In the genomic region with DNA sequence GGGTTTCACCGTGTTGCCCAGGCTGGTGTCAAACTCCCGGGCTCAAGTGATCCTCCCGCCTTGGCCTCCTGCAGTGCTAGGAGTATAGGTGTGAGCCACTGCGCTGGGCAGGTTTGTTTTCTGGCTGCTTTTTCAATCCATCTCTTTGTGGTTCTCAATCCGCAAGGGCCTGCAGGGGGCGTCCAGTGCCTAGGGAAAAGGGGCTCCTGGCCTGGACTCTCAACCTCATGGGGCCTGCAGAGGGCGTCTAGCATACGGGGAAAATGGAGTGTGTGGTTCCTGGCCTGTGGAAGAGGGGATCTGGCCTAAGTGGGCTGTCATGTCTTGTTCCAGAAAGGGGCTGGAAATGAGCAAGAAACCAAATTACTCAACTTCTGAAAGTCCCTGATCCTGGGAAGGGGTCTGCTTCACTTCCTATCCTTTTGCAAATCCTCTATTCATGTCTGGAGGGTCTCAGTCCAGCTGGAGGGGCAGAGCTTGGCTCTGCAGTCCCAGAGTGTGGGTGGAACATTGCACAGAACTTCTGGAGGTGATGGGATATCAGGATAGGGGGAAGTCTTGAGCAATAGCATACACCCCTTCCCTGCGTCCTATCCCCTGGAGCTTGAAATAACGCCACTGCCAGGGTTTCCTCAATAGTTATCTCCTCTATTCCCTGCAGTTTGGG, we compare ENCODE assay signal across 1 cellular context.
A peak's percentile ranks its signal among the peaks of the same experiment; 100 is the strongest.
TF ChIP-seq lines count a peak whose summit lies in the region.

No MANE protein-coding gene starts in this region.

TF ChIP-seq in HepG2, 621 proteins besides CTCF, POLR2A, EP300 and RAD21 (continued from another document):
- TF ChIP-seq, protein P1, sequence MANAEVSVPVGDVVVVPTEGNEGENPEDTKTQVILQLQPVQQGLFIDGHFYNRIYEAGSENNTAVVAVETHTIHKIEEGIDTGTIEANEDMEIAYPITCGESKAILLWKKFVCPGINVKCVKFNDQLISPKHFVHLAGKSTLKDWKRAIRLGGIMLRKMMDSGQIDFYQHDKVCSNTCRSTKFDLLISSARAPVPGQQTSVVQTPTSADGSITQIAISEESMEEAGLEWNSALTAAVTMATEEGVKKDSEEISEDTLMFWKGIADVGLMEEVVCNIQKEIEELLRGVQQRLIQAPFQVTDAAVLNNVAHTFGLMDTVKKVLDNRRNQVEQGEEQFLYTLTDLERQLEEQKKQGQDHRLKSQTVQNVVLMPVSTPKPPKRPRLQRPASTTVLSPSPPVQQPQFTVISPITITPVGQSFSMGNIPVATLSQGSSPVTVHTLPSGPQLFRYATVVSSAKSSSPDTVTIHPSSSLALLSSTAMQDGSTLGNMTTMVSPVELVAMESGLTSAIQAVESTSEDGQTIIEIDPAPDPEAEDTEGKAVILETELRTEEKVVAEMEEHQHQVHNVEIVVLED (CRISPR knock-in tag; IDR thresholded peaks at IDR 0.05; ENCODE audit: borderline replicate concordance) = no peak
- no peak for TF ChIP-seq FOXK1 (CRISPR knock-in tag; IDR thresholded peaks at IDR 0.05; ENCODE audit: borderline replicate concordance, low read depth)
- peak; percentile 19; the same call in 1 of the 2 replicates for TF ChIP-seq ZNF556 (CRISPR knock-in tag; IDR thresholded peaks at IDR 0.05; ENCODE audit: borderline replicate concordance)
- no peak for TF ChIP-seq ZNF292 (CRISPR knock-in tag; IDR thresholded peaks at IDR 0.05; ENCODE audit: borderline replicate concordance, low read depth)
- TF ChIP-seq KAT8 (CRISPR knock-in tag; IDR thresholded peaks at IDR 0.05) = peak; percentile 62; the same call in 1 of the 2 replicates
